Comparison of ENCODE assay signal across 20 cellular contexts in genomic region chr14:103163199-103163598, GRCh38. TPM values are rescaled to one million over a fixed set of nuclear protein-coding genes. Genes with fewer than 3 reads are reported as not detected.
DNase-seq lines count a peak whose midpoint lies in the region; TF ChIP-seq lines count a peak whose summit lies in the region.
"Had no signal": no experiment of that assay in that cellular context is flagged by ENCODE, and none has a peak within 500 bp of the region (broad histone marks: within the 10 kb centered on the region; RNA-seq: fewer than 3 reads in every experiment).

No MANE protein-coding gene starts in this region.

- no peak for TF ChIP-seq CTCF in coronary artery (IDR thresholded peaks at IDR 0.05)
- no peak for TF ChIP-seq CTCF in parathyroid adenoma (IDR thresholded peaks at IDR 0.05)
- no peak for TF ChIP-seq CTCF in hepatocyte (IDR thresholded peaks at IDR 0.05; ENCODE audit: poor library complexity)

- no peak overlapping the region for H3K9ac ChIP-seq in parathyroid adenoma
- H3K9ac ChIP-seq: BLaER1 treated with 17β-estradiol and CSF1 and Interleukin-3, amounts not matched to agents 10 nM and 100 nM; GM23248 had no signal

- no peaks in the 10 kb centered on the region for H4K20me1 ChIP-seq in hepatocyte (ENCODE audit: insufficient read depth, poor library complexity, severe bottlenecking)
- H4K20me1 ChIP-seq: BLaER1 treated with 17β-estradiol and CSF1 and Interleukin-3, amounts not matched to agents 10 nM and 100 nM had no signal

- H3K9me2 ChIP-seq in hepatocyte (replicated peaks; ENCODE audit: insufficient read depth) = no peaks in the 10 kb centered on the region

- DNase-seq in NCI-H748 (lab: John Stamatoyannopoulos, UW; ENCODE audit: unreplicated experiment) = peak; percentile 21
- DNase-seq in NCI-H748 treated with DMSO at 0.1 percent for 48 hours (lab: John Stamatoyannopoulos, UW) = no peak
- DNase-seq in coronary artery (ENCODE audit: low spot score) = peak; percentile 33
- no peak for DNase-seq in caudate nucleus (lab: John Stamatoyannopoulos, UW)
- DNase-seq in hepatocyte (ENCODE audit: low spot score) = no peak
- DNase-seq: AML-193; BE2C; CD4-positive, alpha-beta T cell; CD8-positive, alpha-beta memory T cell; DMS 273 treated with DMSO at 0.1 percent for 48 hours; DMS79; EL; GDM1; GM23248; H7; HCEC 1CT had no signal

- H3K4me1 ChIP-seq in parathyroid adenoma (peaks cover 74% of the 10 kb centered on the region), hepatocyte (ENCODE audit: insufficient read depth) (peaks cover 11% of the 10 kb centered on the region)
- H3K4me1 ChIP-seq: BE2C; BLaER1 treated with 17β-estradiol and CSF1 and Interleukin-3, amounts not matched to agents 10 nM and 100 nM had no signal

- H3K4me3 ChIP-seq in coronary artery (no peak overlapping the region), parathyroid adenoma (ENCODE audit: low read depth, low read length) (no peak overlapping the region), hepatocyte (no peak overlapping the region)
- H3K4me3 ChIP-seq: BLaER1 treated with 17β-estradiol and CSF1 and Interleukin-3, amounts not matched to agents 10 nM and 100 nM; GM12878; GM23248 had no signal

- peak overlapping the region; percentile 45 for H2AFZ ChIP-seq in parathyroid adenoma
- H2AFZ ChIP-seq in hepatocyte = no peak overlapping the region
- H2AFZ ChIP-seq: GM23248 had no signal

- H3K9me3 ChIP-seq in parathyroid adenoma (ENCODE audit: control insufficient read depth, low read length) = no peaks in the 10 kb centered on the region
- H3K9me3 ChIP-seq in hepatocyte (ENCODE audit: low read depth) = no peaks in the 10 kb centered on the region
- H3K9me3 ChIP-seq: BE2C had no signal

- H3K36me3 ChIP-seq in parathyroid adenoma (ENCODE audit: control insufficient read depth, insufficient read depth, low read length) (no peaks in the 10 kb centered on the region), hepatocyte (replicated peaks; ENCODE audit: insufficient read depth, low read depth) (no peaks in the 10 kb centered on the region)
- H3K36me3 ChIP-seq: BE2C; BLaER1 treated with 17β-estradiol and CSF1 and Interleukin-3, amounts not matched to agents 10 nM and 100 nM had no signal

- peak overlapping the region; percentile 25 for H3K4me2 ChIP-seq in parathyroid adenoma (ENCODE audit: low read length)
- no peak overlapping the region for H3K4me2 ChIP-seq in hepatocyte
- H3K4me2 ChIP-seq: BLaER1 treated with 17β-estradiol and CSF1 and Interleukin-3, amounts not matched to agents 10 nM and 100 nM had no signal

- H3K27me3 ChIP-seq in parathyroid adenoma (ENCODE audit: control insufficient read depth, insufficient read depth, low read length) (no peaks in the 10 kb centered on the region), hepatocyte (no peaks in the 10 kb centered on the region)
- H3K27me3 ChIP-seq: BE2C; BLaER1 treated with 17β-estradiol and CSF1 and Interleukin-3, amounts not matched to agents 10 nM and 100 nM had no signal

- H3K79me2 ChIP-seq in parathyroid adenoma = no peaks in the 10 kb centered on the region
- no peaks in the 10 kb centered on the region for H3K79me2 ChIP-seq in hepatocyte

- H3K27ac ChIP-seq in coronary artery (no peak overlapping the region), parathyroid adenoma (peak overlapping the region; percentile 93), caudate nucleus (ENCODE audit: low read depth, low read length) (no peak overlapping the region), hepatocyte (no peak overlapping the region)
- H3K27ac ChIP-seq: 22Rv1; BLaER1 treated with 17β-estradiol and CSF1 and Interleukin-3, amounts not matched to agents 10 nM and 100 nM; GM23248 had no signal

- WGBS in hepatocyte (ENCODE audit: low lambda C conversion rate, missing lambda C conversion rate) = 77% methylated on average over 4 of the region's 5 CpGs

RNA-seq across cellular contexts. Expression of gene TNFAIP2, which starts 39.9 kb away (rescaled TPM):
- 14.0 and 16.0 TPM in 2 replicates for total RNA-seq in hepatocyte
- polyA plus RNA-seq in hepatocyte = 14.2 and 28.2 TPM in 2 replicates
- polyA plus RNA-seq: CD8-positive, alpha-beta memory T cell had no signal

Comparison
In these comparisons a context has a peak if more than half of its experiments do, and no peak if none do; other contexts are left out.
1. DNase-seq: peak in NCI-H748 (single experiment) and coronary artery (single experiment); none in NCI-H748 treated with DMSO at 0.1 percent for 48 hours (single experiment), caudate nucleus (0 of 61) and hepatocyte (single experiment).